8 cellular contexts compared by ENCODE assay signal in genomic region chr1:26317612-26318337, GRCh38. TPM values are rescaled to one million over a fixed set of nuclear protein-coding genes. Genes with fewer than 3 reads are reported as not detected.
DNase-seq lines count a peak whose midpoint lies in the region; ATAC-seq and TF ChIP-seq lines count a peak whose summit lies in the region.

TSS of gene CD52 (plus strand) at chr1:26317958. CDS start at chr1:26318018, 60 bp downstream.

- H3K4me3 ChIP-seq in iPS-20b (ENCODE audit: low read length), result no peak within 1 kb of the TSS
- H3K4me3 ChIP-seq in gastroesophageal sphincter, result peak within 1 kb of the TSS in 1 of 2 donors; percentile 19

- peak within 1 kb of the TSS; percentile 29; the same call in 1 of the 2 replicates for H3K9ac ChIP-seq in iPS-20b (ENCODE audit: low read depth, low read length)

- CTCF ChIA-PET in activated CD4-positive, alpha-beta T cell treated with anti-CD3 and anti-CD28 coated beads, Interleukin-2, amount 10 ng/mL, durations not matched to agents 7 days and 5 days (lab: Charles Lee), result interaction anchor here (0.6 to 21.1 kb wide), 15 partner anchors 10 to 277 kb away, joined by 3 to 442 read pairs (median 3); partner anchors contain the start of genes CEP85, SH3BGRL3 and UBXN11

- no peaks in the 10 kb centered on the region for H3K27me3 Mint-ChIP-seq in activated CD4-positive, alpha-beta T cell treated with anti-CD3 and anti-CD28 coated beads, Interleukin-2, amount 10 ng/mL, durations not matched to agents 7 days and 5 days

- H3K4me1 ChIP-seq in iPS-20b (ENCODE audit: insufficient read depth, low read length), result peaks cover 13% of the 10 kb centered on the region
- peaks cover 0 to 12% (median 6%) of the 10 kb centered on the region in 3 donors for H3K4me1 ChIP-seq in gastroesophageal sphincter

- H3K9me3 ChIP-seq in iPS-20b (ENCODE audit: insufficient read depth, low read depth, low read length) (no peaks in the 10 kb centered on the region), gastroesophageal sphincter (no peaks in the 10 kb centered on the region)

- peak; percentile 79 for DNase-seq in GDM1 (lab: John Stamatoyannopoulos, UW)
- peak; percentile 90 for DNase-seq in activated CD4-positive, alpha-beta T cell treated with anti-CD3 and anti-CD28 coated beads, Interleukin-2, amount 10 ng/mL, durations not matched to agents 7 days and 5 days
- DNase-seq in stimulated activated CD8-positive, alpha-beta memory T cell treated with anti-CD3 and anti-CD28 coated beads, Interleukin-7, amount 100 ng/mL, for 48 hours (ENCODE audit: extremely low read depth in 1 of 2, low read depth in 1 of 2), result peak; percentile 49 to 68
- DNase-seq in NCI-H1048 (lab: John Stamatoyannopoulos, UW), result no peak
- DNase-seq in NCI-H1694 (lab: John Stamatoyannopoulos, UW), result no peak

- peaks cover 38% of the 10 kb centered on the region for H3K36me3 Mint-ChIP-seq in activated CD4-positive, alpha-beta T cell treated with anti-CD3 and anti-CD28 coated beads, Interleukin-2, amount 10 ng/mL, durations not matched to agents 7 days and 5 days (ENCODE audit: low read depth)

- H3K36me3 ChIP-seq in iPS-20b (ENCODE audit: insufficient read depth, low read depth, low read length) (peaks cover 16% of the 10 kb centered on the region), gastroesophageal sphincter (no peaks in the 10 kb centered on the region)

- POLR2A ChIA-PET in activated CD4-positive, alpha-beta T cell treated with anti-CD3 and anti-CD28 coated beads, Interleukin-2, amount 10 ng/mL, durations not matched to agents 7 days and 5 days (lab: Charles Lee), result interaction anchor here (1.2 to 2.3 kb wide), 4 partner anchors 10 to 38 kb away, joined by 3 to 12 read pairs (median 10); partner anchors contain the start of gene SH3BGRL3

- H3K27ac Mint-ChIP-seq in activated CD4-positive, alpha-beta T cell treated with anti-CD3 and anti-CD28 coated beads, Interleukin-2, amount 10 ng/mL, durations not matched to agents 7 days and 5 days, result peak within 1 kb of the TSS; percentile 89

- H3K27me3 ChIP-seq in iPS-20b (ENCODE audit: insufficient read depth, low read length) (no peaks in the 10 kb centered on the region), gastroesophageal sphincter (peaks cover 20% of the 10 kb centered on the region)

- peaks cover 70% of the 10 kb centered on the region for H3K4me1 Mint-ChIP-seq in activated CD4-positive, alpha-beta T cell treated with anti-CD3 and anti-CD28 coated beads, Interleukin-2, amount 10 ng/mL, durations not matched to agents 7 days and 5 days

- H3K27ac ChIP-seq in iPS-20b (ENCODE audit: low read length), result no peak within 1 kb of the TSS
- peak within 1 kb of the TSS in 1 of 4 donors; percentile 36 for H3K27ac ChIP-seq in gastroesophageal sphincter

- no peak for TF ChIP-seq CTCF in gastroesophageal sphincter (IDR thresholded peaks at IDR 0.05)

- no peak for TF ChIP-seq EP300 in gastroesophageal sphincter (IDR thresholded peaks at IDR 0.05)

- no peaks in the 10 kb centered on the region for H3K9me3 Mint-ChIP-seq in activated CD4-positive, alpha-beta T cell treated with anti-CD3 and anti-CD28 coated beads, Interleukin-2, amount 10 ng/mL, durations not matched to agents 7 days and 5 days

- 58 to 59% methylated on average over 4 to 5 of the region's 12 CpGs for WGBS in gastroesophageal sphincter (ENCODE audit: low coverage in 1 of 2), 2 donors

- peak within 1 kb of the TSS; percentile 80 for H3K4me3 Mint-ChIP-seq in activated CD4-positive, alpha-beta T cell treated with anti-CD3 and anti-CD28 coated beads, Interleukin-2, amount 10 ng/mL, durations not matched to agents 7 days and 5 days

- no peak for TF ChIP-seq POLR2A in gastroesophageal sphincter (IDR thresholded peaks at IDR 0.05)

- ATAC-seq in HG03064 (IDR thresholded peaks at IDR 0.05; ENCODE audit: low read depth, unreplicated experiment) (peak; percentile 41), gastroesophageal sphincter (no peak)

RNA-seq across cellular contexts. Expression of gene CD52, which starts in this region (rescaled TPM):
- 1,000 to 10,000 TPM; 1,663 to 1,924 TPM for total RNA-seq in activated CD4-positive, alpha-beta T cell treated with anti-CD3 and anti-CD28 coated beads, Interleukin-2, amount 10 ng/mL, durations not matched to agents 7 days and 5 days
- total RNA-seq in gastroesophageal sphincter, result 1 to 10 TPM in 3 of 4 donors, not detected in 1; 1.8 to 2.7 (median 2.2) TPM

Comparison
In these comparisons a context has a peak if more than half of its experiments do, and no peak if none do; other contexts are left out.
1. RNA of gene CD52 (total RNA-seq): 1,663 to 1,924 TPM in activated CD4-positive, alpha-beta T cell treated with anti-CD3 and anti-CD28 coated beads, Interleukin-2, amount 10 ng/mL, durations not matched to agents 7 days and 5 days; 1.8 to 2.7 TPM in gastroesophageal sphincter; every median in the first group is over 100 times any median in the second.
2. DNase-seq: peak in GDM1 (single experiment), activated CD4-positive, alpha-beta T cell treated with anti-CD3 and anti-CD28 coated beads, Interleukin-2, amount 10 ng/mL, durations not matched to agents 7 days and 5 days (single experiment) and stimulated activated CD8-positive, alpha-beta memory T cell treated with anti-CD3 and anti-CD28 coated beads, Interleukin-7, amount 100 ng/mL, for 48 hours (2 of 2); none in NCI-H1048 (single experiment) and NCI-H1694 (single experiment).